Comparison of ENCODE assay signal across 22 cellular contexts in genomic region chr1:53602376-53602775, GRCh38.
"Had no signal": no experiment of that assay in that cellular context is flagged by ENCODE, and none has a peak within 500 bp of the region (broad histone marks: within the 10 kb centered on the region; RNA-seq: fewer than 3 reads in every experiment).

No MANE protein-coding gene starts in this region.

- H3K4me3 Mint-ChIP-seq: naive thymus-derived CD4-positive, alpha-beta T cell; neural crest cell had no signal

- H3K4me3 ChIP-seq: dorsolateral prefrontal cortex, heart left ventricle, lung, ovary, right lobe of liver, skin epidermis, stomach, thoracic aorta, transverse colon had no signal

- H3K27ac Mint-ChIP-seq: naive thymus-derived CD4-positive, alpha-beta T cell; progenitor cell of endocrine pancreas had no signal

- ATAC-seq: esophagus mucosa; heart left ventricle; left colon; left ventricle myocardium superior; naive thymus-derived CD4-positive, alpha-beta T cell; right lobe of liver had no signal

- H3K27me3 Mint-ChIP-seq: naive thymus-derived CD4-positive, alpha-beta T cell had no signal

- H3K36me3 ChIP-seq: heart left ventricle, ovary, right lobe of liver, stomach, thoracic aorta, transverse colon had no signal

- H3K27me3 ChIP-seq: dorsolateral prefrontal cortex, heart left ventricle, ovary, right lobe of liver, stomach, transverse colon had no signal

- H3K36me3 Mint-ChIP-seq: naive thymus-derived CD4-positive, alpha-beta T cell had no signal

- DNase-seq: cortex of kidney; dorsolateral prefrontal cortex; effector CD8-positive, alpha-beta T cell; hippocampal formation; left colon; left ventricle myocardium superior; mesendoderm; naive thymus-derived CD4-positive, alpha-beta T cell; ovary; right lobe of liver; stimulated activated CD4-positive, alpha-beta T cell treated with anti-CD3 and anti-CD28 coated beads, Interleukin-12 subunit alpha, Interleukin-12 subunit beta, amount 100 ng/mL, for 4 hours; stimulated activated naive CD4-positive, alpha-beta T cell; stomach; substantia nigra; transverse colon had no signal

- H3K9me3 Mint-ChIP-seq: naive thymus-derived CD4-positive, alpha-beta T cell; neural crest cell had no signal

- H3K27ac ChIP-seq: dorsolateral prefrontal cortex, heart left ventricle, ovary, right lobe of liver, skin epidermis, stomach, thoracic aorta, transverse colon had no signal

- H3K4me1 Mint-ChIP-seq: neural crest cell had no signal

- H3K9me3 ChIP-seq: heart left ventricle, ovary, right lobe of liver, stomach, thoracic aorta, transverse colon had no signal

- H3K4me1 ChIP-seq: heart left ventricle, right lobe of liver, stomach, transverse colon had no signal
